ENCODE assay signal across 25 cellular contexts in the genomic region with DNA sequence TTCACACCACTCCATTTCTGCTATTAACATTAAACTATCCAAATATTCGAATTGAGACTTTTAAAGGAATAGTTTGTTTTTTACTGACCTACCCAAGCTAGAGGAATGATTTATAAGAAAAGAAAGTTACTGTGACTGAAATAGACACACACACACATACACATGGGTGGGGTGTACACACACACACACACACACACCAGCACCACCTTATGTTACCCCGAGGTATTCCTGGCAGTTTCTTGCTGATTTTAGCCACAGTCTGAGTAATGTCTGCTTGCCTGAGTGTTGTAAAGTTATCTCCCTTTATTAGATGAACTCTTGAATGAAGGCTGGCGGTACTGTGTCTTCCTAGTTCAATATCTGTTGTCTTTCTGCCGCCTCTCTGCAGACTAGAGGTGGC.
"Had no signal": no experiment of that assay in that cellular context is flagged by ENCODE, and none has a peak within 500 bp of the region (broad histone marks: within the 10 kb centered on the region; RNA-seq: fewer than 3 reads in every experiment).

No MANE protein-coding gene starts in this region.

- H3K4me3 Mint-ChIP-seq: activated B cell treated with CpG ODN at 0.5 μM for 24 hours; activated CD4-positive, alpha-beta memory T cell treated with anti-CD3 and anti-CD28 coated beads for 36 hours; activated CD4-positive, alpha-beta T cell treated with anti-CD3 and anti-CD28 coated beads, Interleukin-2, amount 10 ng/mL, durations not matched to agents 7 days and 5 days; activated naive CD4-positive, alpha-beta T cell treated with anti-CD3 and anti-CD28 coated beads, Interleukin-2, amount 10 ng/mL, durations not matched to agents 7 days and 5 days; activated naive CD8-positive, alpha-beta T cell treated with anti-CD3 and anti-CD28 coated beads for 36 hours; activated T-cell treated with anti-CD3 and anti-CD28 coated beads, Interleukin-2, amount 50 U/mL, for 4 hours; T-cell had no signal

- H3K4me3 ChIP-seq: breast epithelium, SK-N-MC had no signal

- H3K9me3 Mint-ChIP-seq: activated B cell treated with CpG ODN at 0.5 μM for 24 hours; activated CD4-positive, alpha-beta memory T cell treated with anti-CD3 and anti-CD28 coated beads for 36 hours; activated CD4-positive, alpha-beta T cell treated with anti-CD3 and anti-CD28 coated beads, Interleukin-2, amount 10 ng/mL, durations not matched to agents 7 days and 5 days; activated naive CD4-positive, alpha-beta T cell treated with anti-CD3 and anti-CD28 coated beads, Interleukin-2, amount 10 ng/mL, durations not matched to agents 7 days and 5 days; activated naive CD8-positive, alpha-beta T cell treated with anti-CD3 and anti-CD28 coated beads for 36 hours; activated T-cell treated with anti-CD3 and anti-CD28 coated beads, Interleukin-2, amount 50 U/mL, for 4 hours; T-cell had no signal

- DNase-seq: activated B cell treated with CpG ODN at 0.5 μM for 24 hours; activated CD4-positive, alpha-beta memory T cell treated with anti-CD3 and anti-CD28 coated beads for 36 hours; activated CD4-positive, alpha-beta T cell treated with anti-CD3 and anti-CD28 coated beads for 1 hour; activated CD4-positive, alpha-beta T cell treated with anti-CD3 and anti-CD28 coated beads, Interleukin-2, amount 10 ng/mL, durations not matched to agents 7 days and 5 days; activated CD8-positive, alpha-beta memory T cell treated with anti-CD3 and anti-CD28 coated beads for 24 hours; activated effector memory CD4-positive, alpha-beta T cell treated with anti-CD3 and anti-CD28 coated beads, Interleukin-2, amount 50 U/mL, for 16 hours; activated naive CD4-positive, alpha-beta T cell treated with anti-CD3 and anti-CD28 coated beads, Interleukin-2, amount 10 ng/mL, durations not matched to agents 7 days and 5 days; activated naive CD8-positive, alpha-beta T cell treated with anti-CD3 and anti-CD28 coated beads for 36 hours; activated T-cell treated with anti-CD3 and anti-CD28 coated beads, Interleukin-2, amount 50 U/mL, for 4 hours; central memory CD4-positive, alpha-beta T cell; KBM-7; NCI-H1048; NCI-H146; NCI-H187 treated with DMSO at 0.1 percent for 48 hours; NCI-H2081 treated with DMSO at 0.1 percent for 48 hours; NCI-H2171 treated with DMSO at 0.1 percent for 48 hours; NCI-H226; NCI-H526 treated with DMSO at 0.1 percent for 48 hours; NCI-H82; RPMI8226; T-cell; T-helper 2 cell; T1000 had no signal

- H3K9me3 ChIP-seq: breast epithelium had no signal

- H3K4me1 Mint-ChIP-seq: activated B cell treated with CpG ODN at 0.5 μM for 24 hours; activated CD4-positive, alpha-beta T cell treated with anti-CD3 and anti-CD28 coated beads, Interleukin-2, amount 10 ng/mL, durations not matched to agents 7 days and 5 days; activated naive CD4-positive, alpha-beta T cell treated with anti-CD3 and anti-CD28 coated beads, Interleukin-2, amount 10 ng/mL, durations not matched to agents 7 days and 5 days; activated naive CD8-positive, alpha-beta T cell treated with anti-CD3 and anti-CD28 coated beads for 36 hours; T-cell had no signal

- H3K27ac Mint-ChIP-seq: activated B cell treated with CpG ODN at 0.5 μM for 24 hours; activated CD4-positive, alpha-beta memory T cell treated with anti-CD3 and anti-CD28 coated beads for 36 hours; activated CD4-positive, alpha-beta T cell treated with anti-CD3 and anti-CD28 coated beads, Interleukin-2, amount 10 ng/mL, durations not matched to agents 7 days and 5 days; activated naive CD4-positive, alpha-beta T cell treated with anti-CD3 and anti-CD28 coated beads, Interleukin-2, amount 10 ng/mL, durations not matched to agents 7 days and 5 days; activated naive CD8-positive, alpha-beta T cell treated with anti-CD3 and anti-CD28 coated beads for 36 hours; T-cell had no signal

- H3K4me1 ChIP-seq: breast epithelium had no signal

- H3K36me3 Mint-ChIP-seq: activated CD4-positive, alpha-beta memory T cell treated with anti-CD3 and anti-CD28 coated beads for 36 hours; activated naive CD4-positive, alpha-beta T cell treated with anti-CD3 and anti-CD28 coated beads, Interleukin-2, amount 10 ng/mL, durations not matched to agents 7 days and 5 days; activated naive CD8-positive, alpha-beta T cell treated with anti-CD3 and anti-CD28 coated beads for 36 hours; T-cell had no signal

- H3K27me3 ChIP-seq: breast epithelium had no signal

- H3K27ac ChIP-seq: breast epithelium, SK-N-MC had no signal
